ENCODE assay signal across 8 cellular contexts in the genomic region with DNA sequence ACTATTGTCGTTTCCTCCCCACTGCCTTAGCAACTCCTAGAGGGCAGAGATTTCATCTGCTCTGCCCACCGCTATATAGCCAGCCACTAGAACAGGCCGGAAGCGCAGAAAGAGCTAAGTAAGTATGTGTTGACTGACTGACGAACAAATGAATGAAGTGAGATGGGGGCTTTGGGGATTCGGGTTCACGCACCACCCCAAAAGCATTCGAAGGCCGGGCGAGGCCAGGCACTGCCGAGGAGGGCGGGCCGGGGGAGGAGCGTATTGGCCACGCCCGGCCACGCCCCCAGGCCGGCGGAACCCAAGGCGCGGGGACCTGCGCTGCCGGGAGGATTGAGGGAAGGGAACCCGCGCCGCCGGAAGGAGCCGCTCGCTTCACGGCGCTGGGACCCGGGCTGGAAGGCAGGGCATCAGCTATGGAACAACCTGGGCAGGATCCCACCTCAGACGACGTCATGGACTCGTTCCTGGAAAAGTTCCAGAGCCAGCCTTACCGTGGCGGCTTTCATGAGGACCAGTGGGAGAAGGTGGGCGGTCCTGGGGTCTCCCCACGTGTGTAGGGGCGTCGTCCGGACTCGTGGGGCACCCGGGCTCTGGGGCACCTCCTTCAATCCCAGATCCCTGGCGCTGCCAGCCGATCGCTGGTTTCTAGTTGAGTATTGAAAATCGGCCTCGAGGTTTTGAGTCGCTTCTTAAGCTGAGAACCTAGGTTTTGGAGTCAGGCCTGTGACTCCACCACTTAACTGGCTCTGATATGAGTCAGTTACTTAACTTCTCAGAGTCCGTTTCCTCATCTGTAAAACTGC. TPM values are rescaled to one million over a fixed set of nuclear protein-coding genes. Genes with fewer than 3 reads are reported as not detected.
DNase-seq lines count a peak whose midpoint lies in the region; ATAC-seq and TF ChIP-seq lines count a peak whose summit lies in the region.

A gene with protein sequence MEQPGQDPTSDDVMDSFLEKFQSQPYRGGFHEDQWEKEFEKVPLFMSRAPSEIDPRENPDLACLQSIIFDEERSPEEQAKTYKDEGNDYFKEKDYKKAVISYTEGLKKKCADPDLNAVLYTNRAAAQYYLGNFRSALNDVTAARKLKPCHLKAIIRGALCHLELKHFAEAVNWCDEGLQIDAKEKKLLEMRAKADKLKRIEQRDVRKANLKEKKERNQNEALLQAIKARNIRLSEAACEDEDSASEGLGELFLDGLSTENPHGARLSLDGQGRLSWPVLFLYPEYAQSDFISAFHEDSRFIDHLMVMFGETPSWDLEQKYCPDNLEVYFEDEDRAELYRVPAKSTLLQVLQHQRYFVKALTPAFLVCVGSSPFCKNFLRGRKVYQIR (plus strand): TSS at position 369 of the 806 bp plus-strand sequence. CDS start 48 bp downstream, at position 417.

- TF ChIP-seq EP300 in upper lobe of left lung (IDR thresholded peaks at IDR 0.05), result no peak

- WGBS in adrenal gland, 4 donors, result 0 to 6% (median 2%) methylated on average over 16 to 51 of the region's 51 CpGs
- whole genome bisulfite sequencing in upper lobe of left lung, 2 donors, result 0 to 1% methylated on average over 17 to 49 of the region's 51 CpGs

- H3K27me3 ChIP-seq in adrenal gland (no peaks in the 10 kb centered on the region), upper lobe of left lung (no peaks in the 10 kb centered on the region)

- H3K4me1 ChIP-seq in adrenal gland (replicated peaks in 1 of 2) (peaks cover 7 to 23% of the 10 kb centered on the region in 2 donors), upper lobe of left lung (peaks cover 11 to 21% (median 16%) of the 10 kb centered on the region in 4 donors)

- ATAC-seq in HG02678 (IDR thresholded peaks at IDR 0.05; ENCODE audit: unreplicated experiment) (peak; percentile 98), left cardiac atrium (peak; percentile 99), upper lobe of left lung (ENCODE audit: low FRiP score in 2 of 2) (peak; percentile 97 to 99)

- H3K36me3 ChIP-seq in adrenal gland (replicated peaks in 1 of 2) (peaks cover 0 to 21% of the 10 kb centered on the region in 2 donors), upper lobe of left lung (peaks cover 0 to 32% (median 8%) of the 10 kb centered on the region in 4 donors)

- H3K9me3 ChIP-seq in adrenal gland (replicated peaks in 1 of 3) (no peaks in the 10 kb centered on the region), upper lobe of left lung (no peaks in the 10 kb centered on the region)

- intact Hi-C loops in adrenal gland (cut with DNase I), result no loop called here
- intact Hi-C loops in left cardiac atrium (cut with DNase I), result loop anchor here in 1 of 2 donors (5.0 kb wide), 1 partner anchor 47 kb away; a partner anchor contains a TSS
- intact Hi-C loops in posterior vena cava (cut with DNase I), result no loop called here

- peak within 1 kb of the TSS; percentile 81 for H3K4me3 ChIP-seq in GM12875 (ENCODE audit: low read depth, low read length)
- H3K4me3 ChIP-seq in adrenal gland, result peak within 1 kb of the TSS in 3 of 4 donors; percentile 39 to 76 (median 52)
- H3K4me3 ChIP-seq in upper lobe of left lung, result peak within 1 kb of the TSS; percentile 67 to 97 (median 76)

- TF ChIP-seq CTCF in GM12875 (IDR thresholded peaks at IDR 0.05; ENCODE audit: borderline replicate concordance, insufficient read depth, low read depth, low read length), result no peak
- peak in 1 of 6 experiments; percentile 3 for TF ChIP-seq CTCF in adrenal gland (IDR thresholded peaks at IDR 0.05)
- peak in 1 of 6 experiments; percentile 30 for TF ChIP-seq CTCF in upper lobe of left lung (IDR thresholded peaks at IDR 0.05)

- DNase-seq in NCI-H128 (lab: John Stamatoyannopoulos, UW; ENCODE audit: unreplicated experiment) (peak; percentile 64), T-helper 1 cell (peak; percentile 64 to 87 (median 75)), adrenal gland (peak; percentile 75 to 85 (median 81)), left cardiac atrium (peak; percentile 85), posterior vena cava (ENCODE audit: low spot score) (peak; percentile 96), upper lobe of left lung (peak; percentile 87 to 97)

- TF ChIP-seq POLR2A in adrenal gland (IDR thresholded peaks at IDR 0.05) (peak; percentile 29 to 58), upper lobe of left lung (IDR thresholded peaks at IDR 0.05) (peak; percentile 9 to 73 (median 45))

- H3K27ac ChIP-seq in adrenal gland (peak within 1 kb of the TSS in 4 of 5 donors; percentile 31 to 84 (median 56)), upper lobe of left lung (peak within 1 kb of the TSS; percentile 74 to 85 (median 78))

RNA-seq across cellular contexts. Expression of the gene that starts here (rescaled TPM):
- 10 to 100 TPM in 7 of 8 donors, 1 to 10 TPM in 1; 7.0 to 29.8 (median 18.6) TPM for total RNA-seq in adrenal gland
- polyA plus RNA-seq in adrenal gland, result 10 to 100 TPM; 15.4 to 59.9 (median 15.8) TPM
- total RNA-seq in left cardiac atrium, result 10 to 100 TPM; 11.0 to 16.0 TPM
- 10 to 100 TPM; 13.9 to 16.8 TPM for total RNA-seq in posterior vena cava
- 10 to 100 TPM in 5 of 6 donors, 1 to 10 TPM in 1; 6.1 to 28.1 (median 17.0) TPM for total RNA-seq in upper lobe of left lung

Comparison
In these comparisons a context has a peak if more than half of its experiments do, and no peak if none do; other contexts are left out.
1. Peak in every context shown above with its lines: DNase-seq, ATAC-seq, H3K4me3 ChIP-seq and H3K27ac ChIP-seq.